ENCODE assay signal across 1 cellular context in genomic region chr16:4455951-4456350, GRCh38.
TF ChIP-seq lines count a peak whose summit lies in the region.

No MANE protein-coding gene starts in this region.

TF ChIP-seq in K562, 482 proteins besides CTCF, POLR2A, EP300 and RAD21:
- TF ChIP-seq THRB (CRISPR knock-in tag; conservative IDR thresholded peaks at IDR 0.05) (no peak), POLR2G (IDR thresholded peaks at IDR 0.05; ENCODE audit: low read depth, low read length) (0 out of 2 replicates have a peak, but pooled peaks have one; percentile 21)
TF ChIP-seq in K562: peak in this region for 1.
